8 cellular contexts compared by ENCODE assay signal in the genomic region with DNA sequence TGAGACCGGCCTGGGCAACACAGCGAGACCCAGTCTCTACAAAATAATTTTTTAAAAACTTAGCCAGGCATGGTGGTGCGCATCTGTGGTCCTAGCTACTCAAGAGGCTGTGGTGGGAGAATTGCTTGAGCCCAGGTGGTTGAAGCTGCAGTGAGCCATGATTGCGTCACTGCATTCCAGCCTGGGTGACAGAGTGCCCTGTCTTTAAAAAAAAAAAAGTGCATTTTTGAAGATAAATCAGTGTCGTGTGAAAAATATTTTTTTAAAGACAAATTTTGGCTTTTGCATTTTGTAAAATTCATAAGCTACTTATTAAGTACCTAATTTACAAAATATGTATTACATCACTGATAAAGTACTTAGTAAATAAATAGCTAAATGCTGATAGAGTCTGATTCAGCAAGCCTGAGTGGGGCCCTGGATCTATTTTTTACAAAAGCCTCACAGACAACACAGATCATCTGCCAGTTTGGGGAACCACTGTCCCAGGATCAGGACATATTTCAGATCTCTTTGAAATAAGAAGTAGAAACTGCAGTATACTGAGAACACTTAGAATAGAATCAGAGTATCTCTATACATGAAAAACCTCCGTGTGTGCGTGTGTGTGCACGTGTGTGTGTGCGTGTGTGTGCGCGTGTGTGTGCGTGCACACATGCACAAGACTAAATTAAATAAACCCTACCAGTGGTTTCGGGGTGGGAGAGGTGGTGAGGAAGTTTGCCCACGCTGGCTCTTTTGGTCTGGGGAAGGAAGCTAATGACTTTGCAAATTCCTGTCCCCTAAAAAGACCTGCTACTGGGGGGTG.
DNase-seq lines count a peak whose midpoint lies in the region; ATAC-seq and TF ChIP-seq lines count a peak whose summit lies in the region.

No MANE protein-coding gene starts in this region.

- H3K9me3 ChIP-seq in lower lobe of right lung, result no peaks in the 10 kb centered on the region

- intact Hi-C loops in lower lobe of right lung (cut with DNase I), result no loop called here

- no peak overlapping the region for H3K4me3 ChIP-seq in lower lobe of right lung

- POLR2A ChIA-PET in activated naive CD8-positive, alpha-beta T cell treated with anti-CD3 and anti-CD28 coated beads, Interleukin-2, amount 10 ng/mL, durations not matched to agents 7 days and 5 days (lab: Charles Lee), result interaction anchor here (1.4 to 1.5 kb wide), 2 partner anchors 41 to 62 kb away, joined by 3 to 9 read pairs; partner anchors contain the start of gene AAK1

- peak overlapping the region; percentile 80 for H3K4me3 Mint-ChIP-seq in activated naive CD8-positive, alpha-beta T cell treated with anti-CD3 and anti-CD28 coated beads, Interleukin-2, amount 10 ng/mL, durations not matched to agents 7 days and 5 days

- ATAC-seq in activated naive CD8-positive, alpha-beta T cell treated with anti-CD3 and anti-CD28 coated beads, Interleukin-2, amount 10 ng/mL, durations not matched to agents 7 days and 5 days (ENCODE audit: low read depth), result peak; percentile 49
- ATAC-seq in lower lobe of right lung, result peak; percentile 23 to 55
- no peak for ATAC-seq in GM19351 (IDR thresholded peaks at IDR 0.05; ENCODE audit: unreplicated experiment)

- peaks cover 58% of the 10 kb centered on the region for H3K4me1 ChIP-seq in lower lobe of right lung

- peak overlapping the region; percentile 46 for H3K27ac ChIP-seq in lower lobe of right lung

- H3K36me3 ChIP-seq in lower lobe of right lung, result no peaks in the 10 kb centered on the region

- H3K27me3 ChIP-seq in lower lobe of right lung (ENCODE audit: low read depth), result no peaks in the 10 kb centered on the region

- no peaks in the 10 kb centered on the region for H3K27me3 Mint-ChIP-seq in activated naive CD8-positive, alpha-beta T cell treated with anti-CD3 and anti-CD28 coated beads, Interleukin-2, amount 10 ng/mL, durations not matched to agents 7 days and 5 days

- peaks cover 76% of the 10 kb centered on the region for H3K4me1 Mint-ChIP-seq in activated naive CD8-positive, alpha-beta T cell treated with anti-CD3 and anti-CD28 coated beads, Interleukin-2, amount 10 ng/mL, durations not matched to agents 7 days and 5 days

- peak overlapping the region; percentile 64 for H3K27ac Mint-ChIP-seq in activated naive CD8-positive, alpha-beta T cell treated with anti-CD3 and anti-CD28 coated beads, Interleukin-2, amount 10 ng/mL, durations not matched to agents 7 days and 5 days

- no peaks in the 10 kb centered on the region for H3K9me3 Mint-ChIP-seq in activated naive CD8-positive, alpha-beta T cell treated with anti-CD3 and anti-CD28 coated beads, Interleukin-2, amount 10 ng/mL, durations not matched to agents 7 days and 5 days

- H3K36me3 Mint-ChIP-seq in activated naive CD8-positive, alpha-beta T cell treated with anti-CD3 and anti-CD28 coated beads, Interleukin-2, amount 10 ng/mL, durations not matched to agents 7 days and 5 days, result peaks cover 16% of the 10 kb centered on the region

- DNase-seq in CMK (ENCODE audit: low read depth) (peak; percentile 26), KBM-7 (peak; percentile 73), lower lobe of right lung (peak; percentile 53), NCI-H446 treated with DMSO at 0.1 percent for 48 hours (lab: John Stamatoyannopoulos, UW) (no peak), NCI-H774 (lab: John Stamatoyannopoulos, UW) (no peak), NCI-H1048 (lab: John Stamatoyannopoulos, UW) (no peak)
- DNase-seq in activated naive CD8-positive, alpha-beta T cell treated with anti-CD3 and anti-CD28 coated beads, Interleukin-2, amount 10 ng/mL, durations not matched to agents 7 days and 5 days, result peak; percentile 52

- TF ChIP-seq CTCF in lower lobe of right lung (IDR thresholded peaks at IDR 0.05), result no peak

- in situ Hi-C loops in KBM-7 (cut with MboI; ENCODE audit: low pct_unique_long_range_greater_than_20kb, low sequenced_read_pairs), result no loop called here

Comparison
In these comparisons a context has a peak if more than half of its experiments do, and no peak if none do; other contexts are left out.
1. DNase-seq: peak in CMK (single experiment), KBM-7 (single experiment), activated naive CD8-positive, alpha-beta T cell treated with anti-CD3 and anti-CD28 coated beads, Interleukin-2, amount 10 ng/mL, durations not matched to agents 7 days and 5 days (single experiment) and lower lobe of right lung (single experiment); none in NCI-H446 treated with DMSO at 0.1 percent for 48 hours (single experiment), NCI-H774 (single experiment) and NCI-H1048 (single experiment).